In the genomic region with DNA sequence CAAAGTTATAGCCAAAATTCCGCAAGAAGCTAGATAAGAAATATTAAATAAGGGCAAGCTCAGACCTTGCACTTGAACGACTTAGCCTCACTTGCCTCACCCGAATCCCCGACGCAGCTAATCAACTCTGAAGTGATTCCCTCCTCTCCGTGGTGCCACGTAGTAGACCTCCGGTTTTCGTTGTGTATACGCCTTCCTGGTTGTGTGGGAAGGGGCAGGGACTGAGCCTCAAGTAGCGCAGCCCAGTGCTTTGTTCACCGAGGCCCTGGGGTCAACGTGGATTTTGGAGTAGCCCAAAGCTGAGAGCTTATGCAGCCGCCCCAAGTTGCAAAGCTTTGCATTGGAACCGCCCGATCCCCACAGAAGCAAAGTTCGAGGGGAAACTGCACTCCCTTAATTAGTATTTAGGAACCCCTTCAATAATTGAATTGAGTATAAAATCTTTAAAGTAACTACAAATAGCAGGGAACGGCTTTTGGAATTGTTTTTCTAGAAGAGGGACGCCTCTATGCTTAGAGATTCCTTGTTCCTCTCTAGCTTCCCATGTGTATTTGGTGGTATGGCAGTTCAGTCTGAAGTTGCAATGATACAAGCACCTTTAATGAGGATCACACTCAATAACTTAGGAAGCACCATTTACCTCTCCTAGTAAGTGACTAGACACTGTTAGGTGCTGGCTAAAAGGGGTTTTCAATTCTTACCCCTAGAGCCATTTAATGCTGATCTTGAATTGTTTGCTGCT, we compare ENCODE assay signal across 8 cellular contexts. TPM values are rescaled to one million over a fixed set of nuclear protein-coding genes. Genes with fewer than 3 reads are reported as not detected.
DNase-seq lines count a peak whose midpoint lies in the region; ATAC-seq and TF ChIP-seq lines count a peak whose summit lies in the region.

No MANE protein-coding gene starts in this region.

- H3K4me1 ChIP-seq in GM23338 (ENCODE audit: insufficient read depth) (peaks cover 18% of the 10 kb centered on the region), hepatocyte (ENCODE audit: insufficient read depth) (no peaks in the 10 kb centered on the region), skeletal muscle satellite cell (ENCODE audit: control insufficient read depth, insufficient read depth, low read length) (peaks cover 12% of the 10 kb centered on the region), Caco-2 (no peaks in the 10 kb centered on the region), SJCRH30 (no peaks in the 10 kb centered on the region)

- H3K27ac Mint-ChIP-seq in GM23338 (no peak overlapping the region), Caco-2 (ENCODE audit: unreplicated experiment) (no peak overlapping the region)

- H3K36me3 ChIP-seq in GM23338 (ENCODE audit: insufficient read depth) (no peaks in the 10 kb centered on the region), hepatocyte (replicated peaks; ENCODE audit: insufficient read depth, low read depth) (no peaks in the 10 kb centered on the region), skeletal muscle satellite cell (ENCODE audit: insufficient read depth, low read length) (no peaks in the 10 kb centered on the region), Caco-2 (ENCODE audit: control insufficient read depth, insufficient read depth, low read length) (no peaks in the 10 kb centered on the region), SJCRH30 (no peaks in the 10 kb centered on the region)

- peak; percentile 48 for ATAC-seq in GM23338

- peak overlapping the region; percentile 86 for H3K4me2 ChIP-seq in GM23338
- peak overlapping the region; percentile 76 for H3K4me2 ChIP-seq in hepatocyte
- H3K4me2 ChIP-seq in skeletal muscle satellite cell (ENCODE audit: low read length): peak overlapping the region; percentile 89

- peak overlapping the region; percentile 76 for H2AFZ ChIP-seq in GM23338
- H2AFZ ChIP-seq in hepatocyte: peak overlapping the region; percentile 65

- whole genome bisulfite sequencing in hepatocyte (ENCODE audit: low lambda C conversion rate, missing lambda C conversion rate): 42% methylated on average over 19 of the region's 19 CpGs

- TF ChIP-seq CTCF in GM23338 (conservative IDR thresholded peaks at IDR 0.05; ENCODE audit: low read depth in 2 of 2): no peak
- no peak for TF ChIP-seq CTCF in WI38 (IDR thresholded peaks at IDR 0.05; ENCODE audit: low read depth, low read length)
- no peak for TF ChIP-seq CTCF in hepatocyte (IDR thresholded peaks at IDR 0.05; ENCODE audit: poor library complexity)
- TF ChIP-seq CTCF in Caco-2 (IDR thresholded peaks at IDR 0.05; ENCODE audit: insufficient read depth in 1 of 2, low read depth in 1 of 2, low read length in 1 of 2, severe bottlenecking in 1 of 2, unreplicated experiment in 1 of 2): no peak

- POLR2A ChIA-PET in Caco-2 (lab: Charles Lee): no interaction called here

- H3K9me3 ChIP-seq in hepatocyte (ENCODE audit: low read depth): no peaks in the 10 kb centered on the region
- H3K9me3 ChIP-seq in skeletal muscle satellite cell (replicated peaks; ENCODE audit: low read length): no peaks in the 10 kb centered on the region
- no peaks in the 10 kb centered on the region for H3K9me3 ChIP-seq in Caco-2
- no peaks in the 10 kb centered on the region for H3K9me3 ChIP-seq in SJCRH30 (replicated peaks)

- peaks cover 16% of the 10 kb centered on the region; the same call in 2 of the 3 replicates for H3K4me1 Mint-ChIP-seq in GM23338
- no peaks in the 10 kb centered on the region for H3K4me1 Mint-ChIP-seq in Caco-2 (ENCODE audit: low read depth, unreplicated experiment)

- H3K9me3 Mint-ChIP-seq in GM23338: no peaks in the 10 kb centered on the region
- H3K9me3 Mint-ChIP-seq in Caco-2 (ENCODE audit: unreplicated experiment): no peaks in the 10 kb centered on the region

- no peak overlapping the region for H3K27ac ChIP-seq in GM23338 (ENCODE audit: low read depth)
- peak overlapping the region; percentile 94 for H3K27ac ChIP-seq in hepatocyte
- H3K27ac ChIP-seq in SJCRH30: no peak overlapping the region

- DNase-seq in GM23338 (ENCODE audit: low spot score) (peak; percentile 15), hepatocyte (ENCODE audit: low spot score) (peak; percentile 35), Caco-2 (no peak), SJCRH30 (no peak), NCI-H1105 treated with DMSO at 0.1 percent for 48 hours (lab: John Stamatoyannopoulos, UW) (no peak), NCI-H1694 (lab: John Stamatoyannopoulos, UW) (no peak)

- H3K36me3 Mint-ChIP-seq in GM23338 (ENCODE audit: low read depth) (no peaks in the 10 kb centered on the region; the same call in 2 of the 3 replicates), Caco-2 (ENCODE audit: insufficient read depth, unreplicated experiment) (no peaks in the 10 kb centered on the region)

- intact Hi-C loops in Caco-2 (cut with micrococcal nuclease; ENCODE audit: unreplicated experiment): no loop called here

- H3K4me3 Mint-ChIP-seq in GM23338 (peak overlapping the region; percentile 81), Caco-2 (ENCODE audit: unreplicated experiment) (no peak overlapping the region)

- no TSS peak for BruUV-seq in Caco-2 (replicated peaks; lab: Mats Ljungman, UMichigan)

- no peaks in the 10 kb centered on the region for H4K20me1 ChIP-seq in GM23338 (replicated peaks; ENCODE audit: insufficient read depth)
- H4K20me1 ChIP-seq in hepatocyte (ENCODE audit: insufficient read depth, poor library complexity, severe bottlenecking): no peaks in the 10 kb centered on the region

- H3K9me2 ChIP-seq in GM23338 (ENCODE audit: insufficient read depth) (no peaks in the 10 kb centered on the region), hepatocyte (replicated peaks; ENCODE audit: insufficient read depth) (no peaks in the 10 kb centered on the region)

- CTCF ChIA-PET in Caco-2 (lab: Charles Lee): interaction anchor here (1.5 kb wide), 1 partner anchor 11 kb away, joined by 4 read pairs; no protein-coding TSS in a partner anchor

- peaks cover 10% of the 10 kb centered on the region for H3K27me3 Mint-ChIP-seq in GM23338 (ENCODE audit: insufficient read depth, low read depth, poor library complexity)
- H3K27me3 Mint-ChIP-seq in Caco-2 (ENCODE audit: insufficient read depth, unreplicated experiment): no peaks in the 10 kb centered on the region

- peak overlapping the region; percentile 89 for H3K9ac ChIP-seq in skeletal muscle satellite cell (ENCODE audit: low read depth, low read length)

- H3F3A ChIP-seq in GM23338 (replicated peaks; ENCODE audit: low read depth): no peaks in the 10 kb centered on the region

- H3K27me3 ChIP-seq in GM23338 (ENCODE audit: insufficient read depth): peaks cover 11% of the 10 kb centered on the region
- no peaks in the 10 kb centered on the region for H3K27me3 ChIP-seq in hepatocyte
- H3K27me3 ChIP-seq in skeletal muscle satellite cell (ENCODE audit: control insufficient read depth, insufficient read depth, low read length): no peaks in the 10 kb centered on the region
- no peaks in the 10 kb centered on the region for H3K27me3 ChIP-seq in Caco-2 (replicated peaks; ENCODE audit: control insufficient read depth, insufficient read depth, low read length)
- H3K27me3 ChIP-seq in SJCRH30: no peaks in the 10 kb centered on the region

- H3K79me2 ChIP-seq in GM23338 (replicated peaks; ENCODE audit: insufficient read depth): peaks cover 4% of the 10 kb centered on the region; the same call in 1 of the 2 replicates
- peaks cover 12% of the 10 kb centered on the region for H3K79me2 ChIP-seq in hepatocyte

- H3K4me3 ChIP-seq in GM23338 (peak overlapping the region; percentile 71), WI38 (ENCODE audit: low read depth, low read length) (peak overlapping the region; percentile 57), hepatocyte (peak overlapping the region; percentile 70), skeletal muscle satellite cell (ENCODE audit: low read length) (peak overlapping the region; percentile 86), Caco-2 (ENCODE audit: low read depth, low read length) (no peak overlapping the region), SJCRH30 (no peak overlapping the region)

TF ChIP-seq in GM23338, 12 proteins besides CTCF, POLR2A, EP300 and RAD21 (continues in another document):
- TF ChIP-seq ZNF331 (CRISPR knock-in tag; IDR thresholded peaks at IDR 0.05; ENCODE audit: low read depth): no peak
- TF ChIP-seq POLR2AphosphoS5 (IDR thresholded peaks at IDR 0.05; ENCODE audit: low read depth): no peak
- no peak for TF ChIP-seq CREB1 (CRISPR knock-in tag; IDR thresholded peaks at IDR 0.05; ENCODE audit: low read depth)
- TF ChIP-seq EZH2 (IDR thresholded peaks at IDR 0.05; ENCODE audit: low read depth, unreplicated experiment): no peak
- TF ChIP-seq, protein P1, sequence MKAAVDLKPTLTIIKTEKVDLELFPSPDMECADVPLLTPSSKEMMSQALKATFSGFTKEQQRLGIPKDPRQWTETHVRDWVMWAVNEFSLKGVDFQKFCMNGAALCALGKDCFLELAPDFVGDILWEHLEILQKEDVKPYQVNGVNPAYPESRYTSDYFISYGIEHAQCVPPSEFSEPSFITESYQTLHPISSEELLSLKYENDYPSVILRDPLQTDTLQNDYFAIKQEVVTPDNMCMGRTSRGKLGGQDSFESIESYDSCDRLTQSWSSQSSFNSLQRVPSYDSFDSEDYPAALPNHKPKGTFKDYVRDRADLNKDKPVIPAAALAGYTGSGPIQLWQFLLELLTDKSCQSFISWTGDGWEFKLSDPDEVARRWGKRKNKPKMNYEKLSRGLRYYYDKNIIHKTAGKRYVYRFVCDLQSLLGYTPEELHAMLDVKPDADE (IDR thresholded peaks at IDR 0.05): no peak
- no peak for TF ChIP-seq NANOG (IDR thresholded peaks at IDR 0.05; ENCODE audit: borderline replicate concordance)

RNA-seq across cellular contexts. Expression of a gene that starts 55.7 kb away (rescaled TPM):
- 10.9 and 23.5 TPM in 2 replicates for total RNA-seq in GM23338 (2014; rRNA removed; shearing (Covaris generic))
- polyA plus RNA-seq in GM23338 (2016; fragmentation: Nextera tagmentation; extraction: Ambion mirVana) (23.6 and 25.2 TPM in 2 replicates), hepatocyte (48.3 and 51.5 TPM in 2 replicates)
- total RNA-seq in hepatocyte (245 and 310 TPM in 2 replicates), Caco-2 (2022) (not detected in 2 replicates)
- total RNA-seq in skeletal muscle satellite cell (2012; rRNA removed): 7.4 and 9.9 TPM in 2 replicates
- total RNA-seq in SJCRH30 (2014; rRNA removed; shearing (Covaris generic)): 1.8 and 3.8 TPM in 2 replicates

Comparison
In these comparisons a context has a peak if more than half of its experiments do, and no peak if none do; other contexts are left out.
1. DNase-seq: peak in GM23338 (single experiment) and hepatocyte (single experiment); none in Caco-2 (0 of 2), SJCRH30 (0 of 2), NCI-H1105 treated with DMSO at 0.1 percent for 48 hours (single experiment) and NCI-H1694 (single experiment).
2. H3K4me3 ChIP-seq: peak in GM23338 (single experiment), WI38 (single experiment), hepatocyte (single experiment) and skeletal muscle satellite cell (single experiment); none in Caco-2 (single experiment) and SJCRH30 (single experiment).
3. RNA of a gene that starts 55.7 kb away (total RNA-seq): 245 to 310 TPM in hepatocyte; 10.9 to 23.5 TPM in GM23338, 1.8 to 3.8 TPM in SJCRH30 and not detected in Caco-2; every median in the first group is over 10 times any median in the second.
4. Peak in every context shown above with its lines, with median percentiles within 50 percentile points of each other: H3K4me2 ChIP-seq.